ENCODE assay signal across 32 cellular contexts in the genomic region with DNA sequence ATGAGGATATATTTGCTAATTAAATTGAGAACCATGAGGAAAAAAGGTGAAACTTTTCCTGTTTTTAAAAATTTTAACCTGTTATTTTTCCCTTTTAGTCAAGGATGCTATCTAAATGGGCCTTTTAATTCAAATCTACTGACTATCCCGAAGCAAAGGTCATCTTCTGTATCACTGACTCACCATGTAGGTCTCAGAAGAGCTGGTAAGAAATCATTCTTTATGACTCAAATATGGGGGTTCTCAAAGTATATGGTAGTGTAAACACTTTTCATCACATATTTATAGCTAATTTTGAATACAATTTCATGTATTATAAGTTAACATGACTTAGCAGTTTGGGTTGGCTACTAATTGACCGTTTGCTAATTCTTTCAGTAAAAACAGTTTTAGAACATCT.
"Had no signal": no experiment of that assay in that cellular context is flagged by ENCODE, and none has a peak within 500 bp of the region (broad histone marks: within the 10 kb centered on the region; RNA-seq: fewer than 3 reads in every experiment).

No MANE protein-coding gene starts in this region.

- H3K4me1 ChIP-seq: body of pancreas, breast epithelium, SJSA1 had no signal

- H3K4me2 ChIP-seq: KMS-11, SK-N-SH had no signal

- H3K36me3 ChIP-seq: breast epithelium, SJSA1 had no signal

- H3K27ac Mint-ChIP-seq: activated CD8-positive, alpha-beta memory T cell treated with anti-CD3 and anti-CD28 coated beads, Interleukin-2, amount 10 ng/mL, durations not matched to agents 7 days and 5 days; activated T-helper 17 cell treated with anti-CD3 and anti-CD28 coated beads, Interleukin-2, amount 50 U/mL, for 72 hours; T-helper 1 cell treated with Interleukin-12 subunit alpha and Interleukin-12 subunit beta and Interleukin-4 antibody, amounts not matched to agents 30 μg/mL and 1 μg/mL, for 36 hours; T-helper 2 cell treated with Interferon-gamma antibody and Interleukin-4, amounts not matched to agents 5 μg/mL and 100 μg/mL, for 36 hours had no signal

- DNase-seq: activated CD4-positive, alpha-beta T cell treated with anti-CD3 and anti-CD28 coated beads for 48 hours; activated CD4-positive, alpha-beta T cell treated with anti-CD3 and anti-CD28 coated beads, Interleukin-2, amount 50 U/mL, for 4 hours; activated CD4-positive, CD25-positive, alpha-beta regulatory T cell treated with anti-CD3 and anti-CD28 coated beads, Interleukin-2, amount 50 U/mL, for 72 hours; activated CD8-positive, alpha-beta memory T cell treated with anti-CD3 and anti-CD28 coated beads for 24 hours; activated CD8-positive, alpha-beta memory T cell treated with anti-CD3 and anti-CD28 coated beads, Interleukin-2, amount 10 ng/mL, durations not matched to agents 7 days and 5 days; activated effector memory CD4-positive, alpha-beta T cell treated with anti-CD3 and anti-CD28 coated beads, Interleukin-2, amount 50 U/mL, for 16 hours; activated naive CD4-positive, alpha-beta T cell; activated naive CD4-positive, alpha-beta T cell treated with anti-CD3 and anti-CD28 coated beads, Interleukin-2, amount 50 U/mL, for 16 hours; activated T-cell treated with anti-CD3 and anti-CD28 coated beads, Interleukin-2, amount 50 U/mL, for 1 hour; activated T-cell treated with anti-CD3 and anti-CD28 coated beads, Interleukin-2, amount 50 U/mL, for 72 hours; amniotic stem cell; aorta; body of pancreas; MM.1S; MV-4-11; NCI-H1092; NCI-H1436 treated with DMSO at 0.1 percent for 48 hours; NCI-H1694 treated with DMSO at 0.1 percent for 48 hours; NCI-H2029; NCI-H345; NCI-H524 treated with DMSO at 0.1 percent for 48 hours; RPMI8226; SHP77 treated with DMSO at 0.1 percent for 48 hours; SK-N-SH had no signal

- H3K9me3 ChIP-seq: body of pancreas, breast epithelium, SJSA1, SK-N-SH had no signal

- H3K27me3 ChIP-seq: body of pancreas, breast epithelium, SJSA1 had no signal

- H3K27ac ChIP-seq: body of pancreas, breast epithelium, KMS-11, SJSA1 had no signal

- H3K4me3 Mint-ChIP-seq: activated CD8-positive, alpha-beta memory T cell treated with anti-CD3 and anti-CD28 coated beads, Interleukin-2, amount 10 ng/mL, durations not matched to agents 7 days and 5 days; activated T-cell treated with anti-CD3 and anti-CD28 coated beads, Interleukin-2, amount 50 U/mL, for 72 hours; activated T-helper 17 cell treated with anti-CD3 and anti-CD28 coated beads, Interleukin-2, amount 50 U/mL, for 72 hours; T-helper 1 cell treated with Interleukin-12 subunit alpha and Interleukin-12 subunit beta and Interleukin-4 antibody, amounts not matched to agents 30 μg/mL and 1 μg/mL, for 36 hours; T-helper 2 cell treated with Interferon-gamma antibody and Interleukin-4, amounts not matched to agents 5 μg/mL and 100 μg/mL, for 36 hours had no signal

- ATAC-seq: activated CD8-positive, alpha-beta memory T cell treated with anti-CD3 and anti-CD28 coated beads, Interleukin-2, amount 10 ng/mL, durations not matched to agents 7 days and 5 days; activated T-cell treated with anti-CD3 and anti-CD28 coated beads, Interleukin-2, amount 50 U/mL, for 72 hours; activated T-helper 17 cell treated with anti-CD3 and anti-CD28 coated beads, Interleukin-2, amount 50 U/mL, for 72 hours; body of pancreas; Panc1 had no signal

- H3K27me3 Mint-ChIP-seq: activated CD8-positive, alpha-beta memory T cell treated with anti-CD3 and anti-CD28 coated beads, Interleukin-2, amount 10 ng/mL, durations not matched to agents 7 days and 5 days; activated T-helper 17 cell treated with anti-CD3 and anti-CD28 coated beads, Interleukin-2, amount 50 U/mL, for 72 hours had no signal

- FAIRE-seq: TTC549 had no signal

- H3K4me3 ChIP-seq: body of pancreas, breast epithelium, SJSA1 had no signal

- H3K9ac ChIP-seq: KMS-11, SK-N-SH had no signal
